In genomic region chr1:25267288-25268142, GRCh38 we compare ENCODE assay signal across 8 cellular contexts. TPM values are rescaled to one million over a fixed set of nuclear protein-coding genes. Genes with fewer than 3 reads are reported as not detected.
DNase-seq lines count a peak whose midpoint lies in the region; ATAC-seq, FAIRE-seq and TF ChIP-seq lines count a peak whose summit lies in the region.
"Not testable (repeated sequence)": the region's sequence is repeated elsewhere in the genome, so short reads cannot be mapped to it uniquely, and the experiment has no call there.

No MANE protein-coding gene starts in this region.

- H4K20me1 ChIP-seq in BLaER1 treated with 17β-estradiol and CSF1 and Interleukin-3, amounts not matched to agents 10 nM and 100 nM = not testable (repeated sequence)

- H3K36me3 Mint-ChIP-seq in activated CD4-positive, alpha-beta memory T cell treated with anti-CD3 and anti-CD28 coated beads for 36 hours = not testable (repeated sequence)

- not testable (repeated sequence) for TF ChIP-seq CTCF in right lobe of liver (IDR thresholded peaks at IDR 0.05)

- H3K27me3 ChIP-seq in BLaER1 treated with 17β-estradiol and CSF1 and Interleukin-3, amounts not matched to agents 10 nM and 100 nM; right lobe of liver: not testable (repeated sequence)

- H3K4me1 ChIP-seq in BLaER1 treated with 17β-estradiol and CSF1 and Interleukin-3, amounts not matched to agents 10 nM and 100 nM; right lobe of liver: not testable (repeated sequence)

- FAIRE-seq in colon (lab: Jason Lieb, UNC) = peak; percentile 71

- peak overlapping the region; percentile 50 to 72 (median 68); a peak in 18 of 22 replicates for H3K9ac ChIP-seq in BLaER1 treated with 17β-estradiol and CSF1 and Interleukin-3, amounts not matched to agents 10 nM and 100 nM

- peak overlapping the region; percentile 56 for H3K27ac Mint-ChIP-seq in activated CD4-positive, alpha-beta memory T cell treated with anti-CD3 and anti-CD28 coated beads for 36 hours

- peak; percentile 43 for DNase-seq in NCI-H774 (lab: John Stamatoyannopoulos, UW)
- DNase-seq in activated CD4-positive, alpha-beta memory T cell treated with anti-CD3 and anti-CD28 coated beads for 36 hours = peak; percentile 88
- peak; percentile 69 to 88 (median 88) for DNase-seq in right lobe of liver
- DNase-seq in stimulated activated CD4-positive, alpha-beta T cell treated with anti-CD3 and anti-CD28 coated beads, Interleukin-4, amount 100 ng/mL, for 24 hours = peak; percentile 85

- CTCF ChIA-PET in activated CD4-positive, alpha-beta memory T cell treated with anti-CD3 and anti-CD28 coated beads for 36 hours (lab: Charles Lee) = interaction anchor here (0.6 kb wide), 1 partner anchor 89 kb away, joined by 4 read pairs; no protein-coding TSS in a partner anchor

- peak overlapping the region in 8 of 11 experiments; percentile 33 to 60 (median 46); a peak in 10 of 22 replicates for H3K4me2 ChIP-seq in BLaER1 treated with 17β-estradiol and CSF1 and Interleukin-3, amounts not matched to agents 10 nM and 100 nM

- H3K4me3 Mint-ChIP-seq in activated CD4-positive, alpha-beta memory T cell treated with anti-CD3 and anti-CD28 coated beads for 36 hours = peak overlapping the region; percentile 67

- not testable (repeated sequence) for H3K27me3 Mint-ChIP-seq in activated CD4-positive, alpha-beta memory T cell treated with anti-CD3 and anti-CD28 coated beads for 36 hours

- POLR2A ChIA-PET in activated CD4-positive, alpha-beta memory T cell treated with anti-CD3 and anti-CD28 coated beads for 36 hours (lab: Charles Lee) = interaction anchor here (1.7 kb wide), 1 partner anchor 20 kb away, joined by 3 read pairs; the partner anchor contains the start of gene RSRP1

- H3K4me1 Mint-ChIP-seq in activated CD4-positive, alpha-beta memory T cell treated with anti-CD3 and anti-CD28 coated beads for 36 hours (ENCODE audit: low read depth) = not testable (repeated sequence)

- H3K36me3 ChIP-seq in BLaER1 treated with 17β-estradiol and CSF1 and Interleukin-3, amounts not matched to agents 10 nM and 100 nM; right lobe of liver: not testable (repeated sequence)

- H3K9me3 ChIP-seq in BLaER1 treated with 17β-estradiol and CSF1 and Interleukin-3, amounts not matched to agents 10 nM and 100 nM (replicated peaks in 1 of 11); right lobe of liver: not testable (repeated sequence)

- peak overlapping the region; percentile 49 to 70 (median 61) for H3K4me3 ChIP-seq in BLaER1 treated with 17β-estradiol and CSF1 and Interleukin-3, amounts not matched to agents 10 nM and 100 nM
- peak overlapping the region; percentile 16 to 58 (median 51) for H3K4me3 ChIP-seq in right lobe of liver

- peak overlapping the region in 7 of 11 experiments; percentile 36 to 71 (median 65); a peak in 16 of 22 replicates for H3K27ac ChIP-seq in BLaER1 treated with 17β-estradiol and CSF1 and Interleukin-3, amounts not matched to agents 10 nM and 100 nM
- H3K27ac ChIP-seq in right lobe of liver = peak overlapping the region; percentile 60 to 79 (median 60)

- not testable (repeated sequence) for TF ChIP-seq POLR2A in right lobe of liver (IDR thresholded peaks at IDR 0.05)

- intact Hi-C loops in activated CD4-positive, alpha-beta memory T cell treated with anti-CD3 and anti-CD28 coated beads for 36 hours (cut with micrococcal nuclease) = loop anchor here (5.0 kb wide), 1 partner anchor 35 kb away; the partner anchor contains the start of gene SYF2
- intact Hi-C loops in right lobe of liver (cut with DNase I) = not testable (repeated sequence)

- ATAC-seq in GM19463 (IDR thresholded peaks at IDR 0.05; ENCODE audit: unreplicated experiment) (peak; percentile 78), HG03521 (IDR thresholded peaks at IDR 0.05; ENCODE audit: unreplicated experiment) (peak; percentile 78), right lobe of liver (peak; percentile 90 to 96 (median 94))

- H3K9me3 Mint-ChIP-seq in activated CD4-positive, alpha-beta memory T cell treated with anti-CD3 and anti-CD28 coated beads for 36 hours = not testable (repeated sequence)

- 0% methylated on average over 16 of the region's 56 CpGs for WGBS in right lobe of liver (ENCODE audit: insufficient coverage, low coverage, low lambda C conversion rate, missing lambda C conversion rate)

RNA-seq across cellular contexts. Expression of gene RHD, which starts 4.8 kb away (rescaled TPM):
- not detected for total RNA-seq in activated CD4-positive, alpha-beta memory T cell treated with anti-CD3 and anti-CD28 coated beads for 36 hours
- under 1 TPM in 3 of 6 experiments, not detected in 3; 0.22 to 0.58 (median 0.51) TPM for total RNA-seq in right lobe of liver

RNA-seq across cellular contexts. Expression of gene RSRP1, which starts 20.3 kb away (rescaled TPM):
- 100 to 1,000 TPM; 123 to 143 TPM for total RNA-seq in activated CD4-positive, alpha-beta memory T cell treated with anti-CD3 and anti-CD28 coated beads for 36 hours
- total RNA-seq in right lobe of liver = 10 to 100 TPM; 32.1 to 52.1 (median 40.2) TPM

RNA-seq across cellular contexts. Expression of gene SYF2, which starts 35.2 kb away (rescaled TPM):
- total RNA-seq in activated CD4-positive, alpha-beta memory T cell treated with anti-CD3 and anti-CD28 coated beads for 36 hours = 10 to 100 TPM; 45.1 to 45.6 TPM
- 10 to 100 TPM; 11.0 to 21.8 (median 16.8) TPM for total RNA-seq in right lobe of liver

Comparison
In these comparisons a context has a peak if more than half of its experiments do, and no peak if none do; other contexts are left out.
1. Peak in every context shown above with its lines: DNase-seq, ATAC-seq, H3K4me3 ChIP-seq and H3K27ac ChIP-seq.